ENCODE assay signal across 12 cellular contexts in genomic region chr22:31271485-31271884, GRCh38. TPM values are rescaled to one million over a fixed set of nuclear protein-coding genes. Genes with fewer than 3 reads are reported as not detected.
DNase-seq lines count a peak whose midpoint lies in the region; ATAC-seq and TF ChIP-seq lines count a peak whose summit lies in the region.
"Had no signal": no experiment of that assay in that cellular context is flagged by ENCODE, and none has a peak within 500 bp of the region (broad histone marks: within the 10 kb centered on the region; RNA-seq: fewer than 3 reads in every experiment).

No MANE protein-coding gene starts in this region.

- intact Hi-C loops in Caco-2 (cut with micrococcal nuclease; ENCODE audit: unreplicated experiment): no loop called here

- CTCF ChIA-PET in Caco-2 (lab: Charles Lee): interaction anchor here (0.6 to 4.5 kb wide), 4 partner anchors 18 to 109 kb away, joined by 3 to 62 read pairs (median 24); partner anchors contain the start of genes LIMK2 and PIK3IP1

- H3K4me3 ChIP-seq in Caco-2 (ENCODE audit: low read depth, low read length): no peak overlapping the region
- H3K4me3 ChIP-seq: gastrocnemius medialis had no signal

- H3K9me3 ChIP-seq in Caco-2: no peaks in the 10 kb centered on the region
- H3K9me3 ChIP-seq: gastrocnemius medialis had no signal

- TF ChIP-seq CTCF in Caco-2 (IDR thresholded peaks at IDR 0.05; ENCODE audit: insufficient read depth in 1 of 2, low read depth in 1 of 2, low read length in 1 of 2, severe bottlenecking in 1 of 2, unreplicated experiment in 1 of 2) (no peak), endothelial cell (IDR thresholded peaks at IDR 0.05; ENCODE audit: unreplicated experiment) (no peak), nephron progenitor cell (IDR thresholded peaks at IDR 0.05) (no peak)

- no TSS peak for BruUV-seq in Caco-2 (replicated peaks; lab: Mats Ljungman, UMichigan)

- H3K36me3 Mint-ChIP-seq in Caco-2 (ENCODE audit: insufficient read depth, unreplicated experiment): peaks cover 42% of the 10 kb centered on the region
- peaks cover 76% of the 10 kb centered on the region for H3K36me3 Mint-ChIP-seq in endothelial cell (ENCODE audit: low read depth, unreplicated experiment)
- peaks cover 57% of the 10 kb centered on the region for H3K36me3 Mint-ChIP-seq in nephron progenitor cell (ENCODE audit: low read depth)

- H3K27ac Mint-ChIP-seq in Caco-2 (ENCODE audit: unreplicated experiment): peak overlapping the region; percentile 33
- peak overlapping the region; percentile 15 for H3K27ac Mint-ChIP-seq in endothelial cell (ENCODE audit: unreplicated experiment)
- H3K27ac Mint-ChIP-seq in nephron progenitor cell: peak overlapping the region; percentile 10

- peaks cover 2% of the 10 kb centered on the region; the same call in 1 of the 2 replicates for H3K36me3 ChIP-seq in Caco-2 (ENCODE audit: control insufficient read depth, insufficient read depth, low read length)

- H3K9me3 Mint-ChIP-seq in Caco-2 (ENCODE audit: unreplicated experiment) (no peaks in the 10 kb centered on the region), endothelial cell (ENCODE audit: unreplicated experiment) (no peaks in the 10 kb centered on the region), nephron progenitor cell (no peaks in the 10 kb centered on the region)

- H3K4me3 Mint-ChIP-seq in Caco-2 (ENCODE audit: unreplicated experiment): no peak overlapping the region
- H3K4me3 Mint-ChIP-seq in endothelial cell (ENCODE audit: unreplicated experiment): no peak overlapping the region
- no peak overlapping the region for H3K4me3 Mint-ChIP-seq in nephron progenitor cell

- no peak for ATAC-seq in HG02610 (IDR thresholded peaks at IDR 0.05; ENCODE audit: unreplicated experiment)
- ATAC-seq: gastrocnemius medialis had no signal

- H3K27me3 ChIP-seq in Caco-2 (replicated peaks; ENCODE audit: control insufficient read depth, insufficient read depth, low read length): no peaks in the 10 kb centered on the region
- H3K27me3 ChIP-seq: gastrocnemius medialis had no signal

- peak in 1 of 2 experiments; percentile 33 for DNase-seq in Caco-2
- no peak for DNase-seq in endothelial cell (ENCODE audit: low spot score)
- DNase-seq in nephron progenitor cell: no peak
- DNase-seq in cerebellar nuclear complex (lab: John Stamatoyannopoulos, UW): no peak
- DNase-seq in SKM-1 (lab: John Stamatoyannopoulos, UW; ENCODE audit: unreplicated experiment): no peak
- DNase-seq: activated gamma-delta T cell treated with Interleukin-2 at 50 U/mL for 16 hours; gastrocnemius medialis; NCI-H1436 treated with DMSO at 0.1 percent for 48 hours; NCI-H526; stimulated activated CD4-positive, alpha-beta T cell treated with anti-CD3 and anti-CD28 coated beads, Interleukin-2, amount 100 ng/mL, for 48 hours had no signal

- peak; percentile 65; the same call in 1 of the 2 replicates for TF ChIP-seq EP300 in Ishikawa (IDR thresholded peaks at IDR 0.05; ENCODE audit: borderline replicate concordance)

- POLR2A ChIA-PET in Caco-2 (lab: Charles Lee): interaction anchor here (0.8 to 1.3 kb wide), 3 partner anchors 19 to 27 kb away, joined by 3 to 5 read pairs (median 3); no protein-coding TSS in a partner anchor

- H3K4me1 Mint-ChIP-seq in Caco-2 (ENCODE audit: low read depth, unreplicated experiment): peaks cover 23% of the 10 kb centered on the region
- H3K4me1 Mint-ChIP-seq in endothelial cell (ENCODE audit: unreplicated experiment): peaks cover 36% of the 10 kb centered on the region
- peaks cover 30% of the 10 kb centered on the region for H3K4me1 Mint-ChIP-seq in nephron progenitor cell

- no peak for TF ChIP-seq RAD21 in Ishikawa (IDR thresholded peaks at IDR 0.05; ENCODE audit: low read depth)

- H3K27me3 Mint-ChIP-seq in Caco-2 (ENCODE audit: insufficient read depth, unreplicated experiment) (no peaks in the 10 kb centered on the region), endothelial cell (ENCODE audit: unreplicated experiment) (peaks cover 14% of the 10 kb centered on the region), nephron progenitor cell (ENCODE audit: low read depth, poor library complexity) (peaks cover 3% of the 10 kb centered on the region)

- peaks cover 30% of the 10 kb centered on the region for H3K4me1 ChIP-seq in Caco-2
- H3K4me1 ChIP-seq: gastrocnemius medialis had no signal

TF ChIP-seq in Ishikawa, 13 proteins besides CTCF, POLR2A, EP300 and RAD21:
- TF ChIP-seq ZBTB7A (IDR thresholded peaks at IDR 0.05; ENCODE audit: low read depth) (no peak), MAX (IDR thresholded peaks at IDR 0.05) (peak; percentile 46; the same call in 1 of the 2 replicates), FOXM1 (IDR thresholded peaks at IDR 0.05; ENCODE audit: borderline replicate concordance, low read depth) (no peak), CREB1 (IDR thresholded peaks at IDR 0.05; ENCODE audit: low read depth) (no peak), TEAD4 (IDR thresholded peaks at IDR 0.05) (peak; percentile 90), YY1 (IDR thresholded peaks at IDR 0.05; ENCODE audit: low read depth) (no peak), TCF12 (IDR thresholded peaks at IDR 0.05; ENCODE audit: low read depth) (peak; percentile 70), REST (IDR thresholded peaks at IDR 0.05; ENCODE audit: low read depth) (no peak), TAF1 (IDR thresholded peaks at IDR 0.05; ENCODE audit: low read depth) (no peak), EGR1 (IDR thresholded peaks at IDR 0.05) (no peak), NFIC (IDR thresholded peaks at IDR 0.05) (no peak), USF1 (IDR thresholded peaks at IDR 0.05) (0 out of 2 replicates have a peak, but pooled peaks have one; percentile 21), CEBPB (IDR thresholded peaks at IDR 0.05) (0 out of 2 replicates have a peak, but pooled peaks have one; percentile 48)

RNA-seq across cellular contexts. Expression of gene PIK3IP1, which starts 20.8 kb away (rescaled TPM):
- total RNA-seq in Caco-2 (2022) (0.68 and 0.72 TPM in 2 replicates), endothelial cell (ENCODE audit: unreplicated experiment) (13.4 TPM)

RNA-seq across cellular contexts. Expression of gene LIMK2, which starts 59.4 kb away (rescaled TPM):
- 34.8 and 36.3 TPM in 2 replicates for total RNA-seq in Caco-2 (2022)
- 248 TPM for total RNA-seq in endothelial cell (ENCODE audit: unreplicated experiment)
